1 cellular context compared by ENCODE assay signal in the genomic region with DNA sequence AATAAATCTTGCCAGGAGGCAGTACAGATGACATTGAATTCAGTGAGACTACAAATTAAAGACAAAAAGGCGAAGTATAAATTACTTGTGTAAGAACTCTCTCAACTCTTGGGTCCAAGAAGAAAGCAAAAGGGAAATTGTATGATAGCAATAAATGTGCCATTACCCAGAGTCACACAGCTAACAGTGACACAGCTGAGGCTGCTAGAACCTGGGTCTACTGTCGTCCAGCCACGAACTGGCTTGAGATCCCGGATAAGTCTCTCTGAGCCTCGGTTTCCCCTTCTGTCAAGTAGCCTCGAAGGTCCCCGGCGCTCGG.
TF ChIP-seq lines count a peak whose summit lies in the region.

No MANE protein-coding gene starts in this region.

TF ChIP-seq in IMR-90, 13 proteins besides CTCF, POLR2A, EP300 and RAD21 (continued from another document):
- TF ChIP-seq ELK1 (IDR thresholded peaks at IDR 0.05; ENCODE audit: borderline replicate concordance, low read depth, low read length) (no peak), FOS (IDR thresholded peaks at IDR 0.05; ENCODE audit: low read depth, low read length) (no peak), MAFK (IDR thresholded peaks at IDR 0.05; ENCODE audit: low read depth, low read length) (no peak), NFE2L2 (IDR thresholded peaks at IDR 0.05; ENCODE audit: low read depth, low read length) (no peak), RCOR1 (IDR thresholded peaks at IDR 0.05; ENCODE audit: insufficient replicate concordance, low read length) (no peak), SMC3 (IDR thresholded peaks at IDR 0.05; ENCODE audit: low read depth, low read length) (no peak)
- TF ChIP-seq, protein P1, sequence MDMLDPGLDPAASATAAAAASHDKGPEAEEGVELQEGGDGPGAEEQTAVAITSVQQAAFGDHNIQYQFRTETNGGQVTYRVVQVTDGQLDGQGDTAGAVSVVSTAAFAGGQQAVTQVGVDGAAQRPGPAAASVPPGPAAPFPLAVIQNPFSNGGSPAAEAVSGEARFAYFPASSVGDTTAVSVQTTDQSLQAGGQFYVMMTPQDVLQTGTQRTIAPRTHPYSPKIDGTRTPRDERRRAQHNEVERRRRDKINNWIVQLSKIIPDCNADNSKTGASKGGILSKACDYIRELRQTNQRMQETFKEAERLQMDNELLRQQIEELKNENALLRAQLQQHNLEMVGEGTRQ (IDR thresholded peaks at IDR 0.05; ENCODE audit: low read depth, low read length): no peak
